In the genomic region with DNA sequence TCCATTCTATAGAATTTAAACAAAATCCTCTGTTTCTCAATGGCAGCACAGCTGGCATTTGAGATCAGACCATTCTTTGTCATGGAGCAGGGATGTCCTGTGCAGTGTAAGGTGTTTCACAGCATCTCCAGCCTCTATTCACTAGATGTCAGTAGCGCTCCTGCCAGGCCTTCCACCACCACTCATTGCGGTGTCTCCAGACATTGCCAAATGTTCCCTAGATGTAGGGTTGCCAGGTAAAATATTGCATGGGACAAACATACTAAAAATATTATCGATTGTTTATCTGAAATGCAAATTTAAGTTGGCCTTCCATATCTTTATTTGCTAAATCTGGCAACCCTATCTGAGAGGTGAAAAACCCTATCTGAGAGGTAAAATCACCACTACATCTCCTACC, we compare ENCODE assay signal across 10 cellular contexts. TPM values are rescaled to one million over a fixed set of nuclear protein-coding genes. Genes with fewer than 3 reads are reported as not detected.
DNase-seq lines count a peak whose midpoint lies in the region; ATAC-seq and TF ChIP-seq lines count a peak whose summit lies in the region.
"Had no signal": no experiment of that assay in that cellular context is flagged by ENCODE, and none has a peak within 500 bp of the region (broad histone marks: within the 10 kb centered on the region; RNA-seq: fewer than 3 reads in every experiment).

No MANE protein-coding gene starts in this region.

- H3K27me3 ChIP-seq in H7 (ENCODE audit: control insufficient read depth, insufficient read depth, low read length) (no peaks in the 10 kb centered on the region), vagina (no peaks in the 10 kb centered on the region)

- H3K9me3 ChIP-seq in vagina = no peaks in the 10 kb centered on the region

- H3K4me1 ChIP-seq in vagina = no peaks in the 10 kb centered on the region

- TF ChIP-seq POLR2A in vagina (IDR thresholded peaks at IDR 0.05) = no peak

- peak; percentile 24 for DNase-seq in DMS114 treated with DMSO at 0.1 percent for 48 hours (lab: John Stamatoyannopoulos, UW; ENCODE audit: unreplicated experiment)
- DNase-seq in H7 = peak; percentile 40
- peak; percentile 58 for DNase-seq in SK-MEL-5 (ENCODE audit: low read depth, low spot score)
- peak; percentile 23 for DNase-seq in kidney tubule cell (ENCODE audit: low spot score)
- no peak for DNase-seq in T-helper 9 cell
- no peak for DNase-seq in vagina (ENCODE audit: extremely low spot score in 2 of 2)
- DNase-seq: DND-41 had no signal

- intact Hi-C loops in vagina (cut with DNase I) = no loop called here

- H3K36me3 ChIP-seq in H7 (replicated peaks; ENCODE audit: control insufficient read depth, insufficient read depth, low read length) = no peaks in the 10 kb centered on the region
- H3K36me3 ChIP-seq in vagina = no peaks in the 10 kb centered on the region

- H3K4me3 ChIP-seq in H7 (ENCODE audit: insufficient read depth, low read depth, low read length) (no peak overlapping the region), vagina (no peak overlapping the region)

- in situ Hi-C loops in SK-MEL-5 (cut with HindIII; ENCODE audit: low pct_unique_long_range_greater_than_20kb, low sequenced_read_pairs) = no loop called here

- no peak for TF ChIP-seq CTCF in vagina (IDR thresholded peaks at IDR 0.05)

- ATAC-seq in GM21717 (IDR thresholded peaks at IDR 0.05; ENCODE audit: unreplicated experiment) (no peak), HG02884 (IDR thresholded peaks at IDR 0.05; ENCODE audit: unreplicated experiment) (no peak)

- no peak overlapping the region for H3K27ac ChIP-seq in vagina

RNA-seq across cellular contexts. Expression of a gene that starts 11.7 kb away (rescaled TPM):
- total RNA-seq in H7 (2014; rRNA removed; shearing (Covaris generic)) = 2.7 and 5.2 TPM in 2 replicates
- 0.69 and 0.90 TPM in 2 replicates for total RNA-seq in SK-MEL-5 (2014; rRNA removed; shearing (Covaris generic))
- polyA plus RNA-seq in SK-MEL-5 (2015; cell fraction: cytosol; rRNA removed) = 0.34 and 1.2 TPM in 2 replicates
- not detected in 2 replicates for polyA plus RNA-seq in SK-MEL-5 (2015; cell fraction: nucleus; rRNA removed)
- 2.0 TPM for total RNA-seq in vagina
- total RNA-seq: astrocyte had no signal

RNA-seq across cellular contexts. Expression of a gene that starts 57.9 kb away (rescaled TPM):
- not detected in 2 replicates for total RNA-seq in H7 (2014; rRNA removed; shearing (Covaris generic))
- total RNA-seq in SK-MEL-5 (2014; rRNA removed; shearing (Covaris generic)) = not detected in 2 replicates
- not detected in 2 replicates for polyA plus RNA-seq in SK-MEL-5 (2015; cell fraction: cytosol; rRNA removed)
- not detected in 2 replicates for polyA plus RNA-seq in SK-MEL-5 (2015; cell fraction: nucleus; rRNA removed)
- 1.5 TPM for total RNA-seq in vagina
- total RNA-seq: astrocyte had no signal

Comparison
In these comparisons a context has a peak if more than half of its experiments do, and no peak if none do; other contexts are left out.
1. DNase-seq: peak in DMS114 treated with DMSO at 0.1 percent for 48 hours (single experiment), H7 (single experiment), SK-MEL-5 (single experiment) and kidney tubule cell (single experiment); none in T-helper 9 cell (single experiment) and vagina (0 of 2).